15 cellular contexts compared by ENCODE assay signal in the genomic region with DNA sequence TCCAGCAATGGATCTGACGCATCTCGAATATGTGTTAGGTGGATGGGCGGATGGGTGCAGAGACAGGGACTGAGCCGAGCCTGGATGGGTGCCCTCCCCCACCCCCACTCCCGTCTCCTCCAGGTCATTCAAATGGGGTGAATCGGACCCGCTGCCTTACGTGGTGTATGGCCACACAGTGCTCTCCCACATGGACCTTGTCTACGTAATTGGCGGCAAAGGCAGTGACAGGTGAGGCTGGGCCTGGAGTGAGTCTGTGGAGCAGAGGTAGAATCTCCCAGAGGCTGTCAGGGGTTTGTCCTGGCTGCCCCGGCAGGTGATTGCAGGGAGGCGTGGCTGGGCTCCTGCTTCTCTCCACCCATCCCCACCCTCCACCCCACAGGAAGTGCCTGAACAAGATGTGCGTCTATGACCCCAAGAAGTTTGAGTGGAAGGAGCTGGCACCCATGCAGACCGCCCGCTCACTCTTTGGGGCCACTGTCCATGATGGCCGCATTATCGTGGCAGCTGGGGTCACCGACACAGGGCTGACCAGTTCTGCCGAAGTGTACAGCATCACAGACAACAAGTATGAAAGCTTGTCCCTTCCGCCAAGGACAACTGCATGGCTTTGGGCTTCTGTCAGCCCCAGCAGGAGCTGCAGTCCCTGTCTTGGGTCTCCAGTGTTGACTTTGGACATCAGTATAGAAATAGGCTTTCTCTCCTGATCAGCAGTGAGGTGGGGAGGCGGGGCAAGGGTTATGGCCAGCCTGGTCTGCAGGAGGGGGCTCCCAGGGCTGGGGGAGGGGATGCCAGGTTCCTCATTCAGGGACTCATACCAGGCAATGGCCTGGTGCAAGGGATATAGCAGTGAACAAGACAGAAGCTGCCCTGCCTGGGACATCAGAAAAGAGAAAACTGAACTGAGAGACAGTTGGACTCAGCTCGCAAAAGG. TPM values are rescaled to one million over a fixed set of nuclear protein-coding genes. Genes with fewer than 3 reads are reported as not detected.
"Had no signal": no experiment of that assay in that cellular context is flagged by ENCODE, and none has a peak within 500 bp of the region (broad histone marks: within the 10 kb centered on the region; RNA-seq: fewer than 3 reads in every experiment).

No MANE protein-coding gene starts in this region.

- H3K27ac ChIP-seq: gastroesophageal sphincter, pancreas, tibial artery had no signal

- ATAC-seq: gastroesophageal sphincter; naive thymus-derived CD8-positive, alpha-beta T cell; pancreas; stimulated activated effector memory CD8-positive, alpha-beta T cell treated with anti-CD3 and anti-CD28 coated beads, Interleukin-12 subunit alpha, Interleukin-12 subunit beta, amount 100 ng/mL, for 72 hours had no signal

- H3K36me3 ChIP-seq: gastroesophageal sphincter, pancreas, tibial artery had no signal

- H3K4me3 Mint-ChIP-seq: activated T-cell treated with anti-CD3 and anti-CD28 coated beads, Interleukin-2, amount 50 U/mL, for 24 hours; naive thymus-derived CD8-positive, alpha-beta T cell; stimulated activated effector memory CD8-positive, alpha-beta T cell treated with anti-CD3 and anti-CD28 coated beads, Interleukin-12 subunit alpha, Interleukin-12 subunit beta, amount 100 ng/mL, for 72 hours had no signal

- H3K27ac Mint-ChIP-seq: activated T-cell treated with anti-CD3 and anti-CD28 coated beads, Interleukin-2, amount 50 U/mL, for 24 hours; naive thymus-derived CD8-positive, alpha-beta T cell; stimulated activated effector memory CD8-positive, alpha-beta T cell treated with anti-CD3 and anti-CD28 coated beads, Interleukin-12 subunit alpha, Interleukin-12 subunit beta, amount 100 ng/mL, for 72 hours had no signal

- H3K4me3 ChIP-seq: gastroesophageal sphincter, lung, pancreas, smooth muscle cell, tibial artery had no signal

- H3K9me3 Mint-ChIP-seq: activated T-cell treated with anti-CD3 and anti-CD28 coated beads, Interleukin-2, amount 50 U/mL, for 24 hours; stimulated activated effector memory CD8-positive, alpha-beta T cell treated with anti-CD3 and anti-CD28 coated beads, Interleukin-12 subunit alpha, Interleukin-12 subunit beta, amount 100 ng/mL, for 72 hours had no signal

- FAIRE-seq: pancreas had no signal

- H3K36me3 Mint-ChIP-seq: naive thymus-derived CD8-positive, alpha-beta T cell; stimulated activated effector memory CD8-positive, alpha-beta T cell treated with anti-CD3 and anti-CD28 coated beads, Interleukin-12 subunit alpha, Interleukin-12 subunit beta, amount 100 ng/mL, for 72 hours had no signal

- H3K27me3 ChIP-seq: pancreas had no signal

- DNase-seq: activated CD4-positive, alpha-beta T cell treated with anti-CD3 and anti-CD28 coated beads, Interleukin-2, amount 50 U/mL, for 1 hour; activated T-cell treated with anti-CD3 and anti-CD28 coated beads, Interleukin-2, amount 50 U/mL, for 24 hours; caudate nucleus; effector memory CD4-positive, alpha-beta T cell; naive thymus-derived CD8-positive, alpha-beta T cell had no signal

- H3K9me3 ChIP-seq: gastroesophageal sphincter, pancreas, tibial artery had no signal

- H3K4me1 ChIP-seq: pancreas had no signal

RNA-seq across cellular contexts. Expression of a gene that starts 3.4 kb away (rescaled TPM):
- total RNA-seq: activated CD8-positive, alpha-beta memory T cell treated with anti-CD3 and anti-CD28 coated beads for 36 hours; gastroesophageal sphincter; kidney epithelial cell; lung; mononuclear cell; naive thymus-derived CD8-positive, alpha-beta T cell; pancreas; smooth muscle cell; T-helper 2 cell treated with Interferon-gamma antibody and Interleukin-4, amounts not matched to agents 100 ng/mL and 5 ng/mL, for 36 hours had no signal
- polyA plus RNA-seq: naive thymus-derived CD8-positive, alpha-beta T cell; smooth muscle cell had no signal

RNA-seq across cellular contexts. Expression of a gene that starts 13.8 kb away (rescaled TPM):
- total RNA-seq: activated CD8-positive, alpha-beta memory T cell treated with anti-CD3 and anti-CD28 coated beads for 36 hours; kidney epithelial cell; mononuclear cell; naive thymus-derived CD8-positive, alpha-beta T cell; smooth muscle cell; T-helper 2 cell treated with Interferon-gamma antibody and Interleukin-4, amounts not matched to agents 100 ng/mL and 5 ng/mL, for 36 hours had no signal
- polyA plus RNA-seq: naive thymus-derived CD8-positive, alpha-beta T cell; smooth muscle cell had no signal

RNA-seq across cellular contexts. Expression of a gene that starts 35.3 kb away (rescaled TPM):
- polyA plus RNA-seq: naive thymus-derived CD8-positive, alpha-beta T cell had no signal
